Comparison of ENCODE assay signal across 23 cellular contexts in genomic region chr16:65745201-65745600, GRCh38.
"Had no signal": no experiment of that assay in that cellular context is flagged by ENCODE, and none has a peak within 500 bp of the region (broad histone marks: within the 10 kb centered on the region; RNA-seq: fewer than 3 reads in every experiment).

No MANE protein-coding gene starts in this region.

- ATAC-seq: activated CD4-positive, alpha-beta T cell treated with anti-CD3 and anti-CD28 coated beads for 36 hours; activated CD8-positive, alpha-beta memory T cell treated with anti-CD3 and anti-CD28 coated beads, Interleukin-2, amount 10 ng/mL, durations not matched to agents 7 days and 5 days; activated CD8-positive, alpha-beta T cell treated with anti-CD3 and anti-CD28 coated beads, Interleukin-2, amount 10 ng/mL, durations not matched to agents 7 days and 5 days; activated naive CD4-positive, alpha-beta T cell treated with anti-CD3 and anti-CD28 coated beads, Interleukin-2, amount 50 U/mL, for 72 hours; activated T-cell treated with anti-CD3 and anti-CD28 coated beads, Interleukin-2, amount 50 U/mL, for 72 hours; heart left ventricle; left colon; naive thymus-derived CD4-positive, alpha-beta T cell had no signal

- H3K27me3 Mint-ChIP-seq: activated CD8-positive, alpha-beta memory T cell treated with anti-CD3 and anti-CD28 coated beads, Interleukin-2, amount 10 ng/mL, durations not matched to agents 7 days and 5 days had no signal

- H3K4me1 Mint-ChIP-seq: activated CD4-positive, alpha-beta T cell treated with anti-CD3 and anti-CD28 coated beads for 36 hours; activated CD8-positive, alpha-beta memory T cell treated with anti-CD3 and anti-CD28 coated beads, Interleukin-2, amount 10 ng/mL, durations not matched to agents 7 days and 5 days; immature natural killer cell; naive thymus-derived CD4-positive, alpha-beta T cell had no signal

- H3K27ac Mint-ChIP-seq: activated CD4-positive, alpha-beta T cell treated with anti-CD3 and anti-CD28 coated beads for 36 hours; activated CD8-positive, alpha-beta memory T cell treated with anti-CD3 and anti-CD28 coated beads, Interleukin-2, amount 10 ng/mL, durations not matched to agents 7 days and 5 days; activated CD8-positive, alpha-beta T cell treated with anti-CD3 and anti-CD28 coated beads, Interleukin-2, amount 10 ng/mL, durations not matched to agents 7 days and 5 days; activated naive CD4-positive, alpha-beta T cell treated with anti-CD3 and anti-CD28 coated beads, Interleukin-2, amount 50 U/mL, for 72 hours; activated T-cell treated with anti-CD3 and anti-CD28 coated beads, Interleukin-2, amount 50 U/mL, for 72 hours; immature natural killer cell; naive thymus-derived CD4-positive, alpha-beta T cell; neural progenitor cell had no signal

- H3K36me3 Mint-ChIP-seq: activated CD8-positive, alpha-beta memory T cell treated with anti-CD3 and anti-CD28 coated beads, Interleukin-2, amount 10 ng/mL, durations not matched to agents 7 days and 5 days; activated naive CD4-positive, alpha-beta T cell treated with anti-CD3 and anti-CD28 coated beads, Interleukin-2, amount 50 U/mL, for 72 hours; immature natural killer cell; naive thymus-derived CD4-positive, alpha-beta T cell; neural progenitor cell had no signal

- DNase-seq: activated CD4-positive, alpha-beta T cell treated with anti-CD3 and anti-CD28 coated beads for 36 hours; activated CD4-positive, CD25-positive, alpha-beta regulatory T cell; activated CD8-positive, alpha-beta memory T cell treated with anti-CD3 and anti-CD28 coated beads, Interleukin-2, amount 10 ng/mL, durations not matched to agents 7 days and 5 days; activated CD8-positive, alpha-beta T cell treated with anti-CD3 and anti-CD28 coated beads, Interleukin-2, amount 10 ng/mL, durations not matched to agents 7 days and 5 days; activated naive CD4-positive, alpha-beta T cell; activated T-cell treated with anti-CD3 and anti-CD28 coated beads for 4 hours; activated T-cell treated with anti-CD3 and anti-CD28 coated beads, Interleukin-2, amount 50 U/mL, for 72 hours; central memory CD4-positive, alpha-beta T cell; heart left ventricle; hypothalamus; immature natural killer cell; kidney; left colon; mammary epithelial cell; midbrain; naive thymus-derived CD4-positive, alpha-beta T cell; occipital lobe; spleen; stimulated activated naive CD4-positive, alpha-beta T cell; T-helper 2 cell; tibial artery had no signal

- H3K9me3 Mint-ChIP-seq: neural progenitor cell had no signal

- H3K4me3 Mint-ChIP-seq: activated CD4-positive, alpha-beta T cell treated with anti-CD3 and anti-CD28 coated beads for 36 hours; activated CD8-positive, alpha-beta memory T cell treated with anti-CD3 and anti-CD28 coated beads, Interleukin-2, amount 10 ng/mL, durations not matched to agents 7 days and 5 days; activated CD8-positive, alpha-beta T cell treated with anti-CD3 and anti-CD28 coated beads, Interleukin-2, amount 10 ng/mL, durations not matched to agents 7 days and 5 days; activated T-cell treated with anti-CD3 and anti-CD28 coated beads, Interleukin-2, amount 50 U/mL, for 72 hours; immature natural killer cell; naive thymus-derived CD4-positive, alpha-beta T cell; neural progenitor cell had no signal
